ENCODE assay signal across 1 cellular context in the genomic region with DNA sequence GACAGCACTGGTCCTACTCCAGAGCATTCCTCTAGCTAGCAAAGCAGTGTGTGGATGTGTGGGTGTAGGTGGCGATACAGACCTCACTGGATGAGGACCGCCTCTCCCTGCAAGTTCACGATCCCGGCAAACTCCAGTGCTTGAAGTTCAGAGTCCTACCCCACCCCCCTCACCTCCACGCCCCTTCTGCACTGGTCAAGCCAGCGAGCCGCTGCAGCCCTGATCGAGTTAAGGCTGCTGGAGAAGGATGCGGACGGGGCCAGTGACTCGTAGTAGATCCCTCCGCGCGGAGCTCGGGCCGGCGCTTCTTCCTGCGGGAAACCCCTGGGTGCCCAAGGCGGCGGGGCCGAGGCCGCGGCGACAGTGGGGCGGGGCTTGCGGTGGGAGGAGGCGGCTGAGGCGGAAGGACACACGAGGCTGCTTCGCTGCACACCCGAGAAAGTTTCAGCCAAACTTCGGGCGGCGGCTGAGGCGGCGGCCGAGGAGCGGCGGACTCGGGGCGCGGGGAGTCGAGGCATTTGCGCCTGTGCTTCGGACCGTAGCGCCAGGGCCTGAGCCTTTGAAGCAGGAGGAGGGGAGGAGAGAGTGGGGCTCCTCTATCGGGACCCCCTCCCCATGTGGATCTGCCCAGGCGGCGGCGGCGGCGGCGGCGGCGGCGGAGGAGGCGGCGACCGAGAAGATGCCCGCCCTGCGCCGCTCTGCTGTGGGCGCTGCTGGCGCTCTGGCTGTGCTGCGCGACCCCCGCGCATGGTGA.
TF ChIP-seq lines count a peak whose summit lies in the region.

No MANE protein-coding gene starts in this region.

TF ChIP-seq in HEK293, 187 proteins besides CTCF, POLR2A, EP300 and RAD21 (continued from another document and continues in another):
- TF ChIP-seq ZNF639 (tag by site-specific recombination; IDR thresholded peaks at IDR 0.05) (peak; percentile 50; the same call in 1 of the 2 replicates), GLIS2 (tag by site-specific recombination; IDR thresholded peaks at IDR 0.05) (peak; percentile 41; the same call in 1 of the 2 replicates), ZNF692 (tag by site-specific recombination; IDR thresholded peaks at IDR 0.05) (peak; percentile 69; the same call in 1 of the 2 replicates), HIC1 (tag by site-specific recombination; IDR thresholded peaks at IDR 0.05) (peak; percentile 66), ZFHX2 (tag by site-specific recombination; conservative IDR thresholded peaks at IDR 0.05) (peak; percentile 79), GLI4 (tag by site-specific recombination; IDR thresholded peaks at IDR 0.05) (peak; percentile 70; the same call in 1 of the 2 replicates), ZNF324 (tag by site-specific recombination; IDR thresholded peaks at IDR 0.05) (peak; percentile 54; the same call in 1 of the 2 replicates), KLF16 (tag by site-specific recombination; IDR thresholded peaks at IDR 0.05) (peak; percentile 91), PRDM10 (tag by site-specific recombination; IDR thresholded peaks at IDR 0.05) (peak; percentile 68), KLF1 (tag by site-specific recombination; IDR thresholded peaks at IDR 0.05) (peak; percentile 56; the same call in 1 of the 2 replicates), ZEB2 (tag by site-specific recombination; IDR thresholded peaks at IDR 0.05) (peak; percentile 84), WT1 (tag by site-specific recombination; IDR thresholded peaks at IDR 0.05) (peak; percentile 49), ZNF660 (tag by site-specific recombination; IDR thresholded peaks at IDR 0.05) (peak; percentile 83), ZNF629 (tag by site-specific recombination; IDR thresholded peaks at IDR 0.05) (peak; percentile 55), ZBTB20 (tag by site-specific recombination; IDR thresholded peaks at IDR 0.05) (peak; percentile 83), KLF8 (tag by site-specific recombination; IDR thresholded peaks at IDR 0.05) (peak; percentile 87), ZNF394 (tag by site-specific recombination; IDR thresholded peaks at IDR 0.05; ENCODE audit: borderline replicate concordance) (peak; percentile 64), SP7 (tag by site-specific recombination; IDR thresholded peaks at IDR 0.05) (peak; percentile 86), ZNF785 (tag by site-specific recombination; IDR thresholded peaks at IDR 0.05) (peak; percentile 44; the same call in 1 of the 2 replicates), ZIC2 (tag by site-specific recombination; IDR thresholded peaks at IDR 0.05) (peak; percentile 33), KLF7 (tag by site-specific recombination; IDR thresholded peaks at IDR 0.05; ENCODE audit: borderline replicate concordance) (peak; percentile 88), IKZF3 (tag by site-specific recombination; IDR thresholded peaks at IDR 0.05) (0 out of 2 replicates have a peak, but pooled peaks have one; percentile 8), ZSCAN30 (tag by site-specific recombination; IDR thresholded peaks at IDR 0.05) (peak; percentile 87), SP2 (tag by site-specific recombination; IDR thresholded peaks at IDR 0.05) (peak; percentile 75), ZNF76 (tag by site-specific recombination; IDR thresholded peaks at IDR 0.05; ENCODE audit: borderline replicate concordance, low read depth) (peak; percentile 57), GLIS1 (tag by site-specific recombination; IDR thresholded peaks at IDR 0.05) (peak; percentile 18; the same call in 1 of the 2 replicates), BCL11B (tag by site-specific recombination; IDR thresholded peaks at IDR 0.05; ENCODE audit: low read depth) (0 out of 2 replicates have a peak, but pooled peaks have one; percentile 20), ZFP69B (tag by site-specific recombination; IDR thresholded peaks at IDR 0.05) (peak; percentile 73), ZNF366 (tag by site-specific recombination; conservative IDR thresholded peaks at IDR 0.05) (0 out of 2 replicates have a peak, but pooled peaks have one; percentile 28), YY1 (tag by site-specific recombination; IDR thresholded peaks at IDR 0.05) (peak; percentile 23; the same call in 1 of the 2 replicates), EGR2 (tag by site-specific recombination; IDR thresholded peaks at IDR 0.05; ENCODE audit: low read depth) (peak; percentile 65; the same call in 1 of the 2 replicates), ZNF24 (tag by site-specific recombination; IDR thresholded peaks at IDR 0.05) (peak; percentile 76; the same call in 1 of the 2 replicates)
- TF ChIP-seq, protein P1, sequence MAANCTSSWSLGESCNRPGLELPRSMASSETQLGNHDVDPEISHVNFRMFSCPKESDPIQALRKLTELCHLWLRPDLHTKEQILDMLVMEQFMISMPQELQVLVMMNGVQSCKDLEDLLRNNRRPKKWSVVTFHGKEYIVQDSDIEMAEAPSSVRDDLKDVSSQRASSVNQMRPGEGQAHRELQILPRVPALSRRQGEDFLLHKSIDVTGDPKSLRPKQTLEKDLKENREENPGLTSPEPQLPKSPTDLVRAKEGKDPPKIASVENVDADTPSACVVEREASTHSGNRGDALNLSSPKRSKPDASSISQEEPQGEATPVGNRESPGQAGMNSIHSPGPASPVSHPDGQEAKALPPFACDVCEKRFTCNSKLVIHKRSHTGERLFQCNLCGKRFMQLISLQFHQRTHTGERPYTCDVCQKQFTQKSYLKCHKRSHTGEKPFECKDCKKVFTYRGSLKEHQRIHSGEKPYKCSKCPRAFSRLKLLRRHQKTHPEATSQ (tag by site-specific recombination; IDR thresholded peaks at IDR 0.05), result peak; percentile 73; the same call in 1 of the 2 replicates
- TF ChIP-seq, protein P2, sequence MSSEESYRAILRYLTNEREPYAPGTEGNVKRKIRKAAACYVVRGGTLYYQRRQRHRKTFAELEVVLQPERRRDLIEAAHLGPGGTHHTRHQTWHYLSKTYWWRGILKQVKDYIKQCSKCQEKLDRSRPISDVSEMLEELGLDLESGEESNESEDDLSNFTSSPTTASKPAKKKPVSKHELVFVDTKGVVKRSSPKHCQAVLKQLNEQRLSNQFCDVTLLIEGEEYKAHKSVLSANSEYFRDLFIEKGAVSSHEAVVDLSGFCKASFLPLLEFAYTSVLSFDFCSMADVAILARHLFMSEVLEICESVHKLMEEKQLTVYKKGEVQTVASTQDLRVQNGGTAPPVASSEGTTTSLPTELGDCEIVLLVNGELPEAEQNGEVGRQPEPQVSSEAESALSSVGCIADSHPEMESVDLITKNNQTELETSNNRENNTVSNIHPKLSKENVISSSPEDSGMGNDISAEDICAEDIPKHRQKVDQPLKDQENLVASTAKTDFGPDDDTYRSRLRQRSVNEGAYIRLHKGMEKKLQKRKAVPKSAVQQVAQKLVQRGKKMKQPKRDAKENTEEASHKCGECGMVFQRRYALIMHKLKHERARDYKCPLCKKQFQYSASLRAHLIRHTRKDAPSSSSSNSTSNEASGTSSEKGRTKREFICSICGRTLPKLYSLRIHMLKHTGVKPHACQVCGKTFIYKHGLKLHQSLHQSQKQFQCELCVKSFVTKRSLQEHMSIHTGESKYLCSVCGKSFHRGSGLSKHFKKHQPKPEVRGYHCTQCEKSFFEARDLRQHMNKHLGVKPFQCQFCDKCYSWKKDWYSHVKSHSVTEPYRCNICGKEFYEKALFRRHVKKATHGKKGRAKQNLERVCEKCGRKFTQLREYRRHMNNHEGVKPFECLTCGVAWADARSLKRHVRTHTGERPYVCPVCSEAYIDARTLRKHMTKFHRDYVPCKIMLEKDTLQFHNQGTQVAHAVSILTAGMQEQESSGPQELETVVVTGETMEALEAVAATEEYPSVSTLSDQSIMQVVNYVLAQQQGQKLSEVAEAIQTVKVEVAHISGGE (tag by site-specific recombination; conservative IDR thresholded peaks at IDR 0.05; ENCODE audit: low read depth), result 0 out of 2 replicates have a peak, but pooled peaks have one; percentile 27
- TF ChIP-seq, protein P3, sequence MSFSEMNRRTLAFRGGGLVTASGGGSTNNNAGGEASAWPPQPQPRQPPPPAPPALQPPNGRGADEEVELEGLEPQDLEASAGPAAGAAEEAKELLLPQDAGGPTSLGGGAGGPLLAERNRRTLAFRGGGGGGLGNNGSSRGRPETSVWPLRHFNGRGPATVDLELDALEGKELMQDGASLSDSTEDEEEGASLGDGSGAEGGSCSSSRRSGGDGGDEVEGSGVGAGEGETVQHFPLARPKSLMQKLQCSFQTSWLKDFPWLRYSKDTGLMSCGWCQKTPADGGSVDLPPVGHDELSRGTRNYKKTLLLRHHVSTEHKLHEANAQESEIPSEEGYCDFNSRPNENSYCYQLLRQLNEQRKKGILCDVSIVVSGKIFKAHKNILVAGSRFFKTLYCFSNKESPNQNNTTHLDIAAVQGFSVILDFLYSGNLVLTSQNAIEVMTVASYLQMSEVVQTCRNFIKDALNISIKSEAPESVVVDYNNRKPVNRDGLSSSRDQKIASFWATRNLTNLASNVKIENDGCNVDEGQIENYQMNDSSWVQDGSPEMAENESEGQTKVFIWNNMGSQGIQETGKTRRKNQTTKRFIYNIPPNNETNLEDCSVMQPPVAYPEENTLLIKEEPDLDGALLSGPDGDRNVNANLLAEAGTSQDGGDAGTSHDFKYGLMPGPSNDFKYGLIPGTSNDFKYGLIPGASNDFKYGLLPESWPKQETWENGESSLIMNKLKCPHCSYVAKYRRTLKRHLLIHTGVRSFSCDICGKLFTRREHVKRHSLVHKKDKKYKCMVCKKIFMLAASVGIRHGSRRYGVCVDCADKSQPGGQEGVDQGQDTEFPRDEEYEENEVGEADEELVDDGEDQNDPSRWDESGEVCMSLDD (tag by site-specific recombination; IDR thresholded peaks at IDR 0.05), result peak; percentile 85
- TF ChIP-seq, protein P4, sequence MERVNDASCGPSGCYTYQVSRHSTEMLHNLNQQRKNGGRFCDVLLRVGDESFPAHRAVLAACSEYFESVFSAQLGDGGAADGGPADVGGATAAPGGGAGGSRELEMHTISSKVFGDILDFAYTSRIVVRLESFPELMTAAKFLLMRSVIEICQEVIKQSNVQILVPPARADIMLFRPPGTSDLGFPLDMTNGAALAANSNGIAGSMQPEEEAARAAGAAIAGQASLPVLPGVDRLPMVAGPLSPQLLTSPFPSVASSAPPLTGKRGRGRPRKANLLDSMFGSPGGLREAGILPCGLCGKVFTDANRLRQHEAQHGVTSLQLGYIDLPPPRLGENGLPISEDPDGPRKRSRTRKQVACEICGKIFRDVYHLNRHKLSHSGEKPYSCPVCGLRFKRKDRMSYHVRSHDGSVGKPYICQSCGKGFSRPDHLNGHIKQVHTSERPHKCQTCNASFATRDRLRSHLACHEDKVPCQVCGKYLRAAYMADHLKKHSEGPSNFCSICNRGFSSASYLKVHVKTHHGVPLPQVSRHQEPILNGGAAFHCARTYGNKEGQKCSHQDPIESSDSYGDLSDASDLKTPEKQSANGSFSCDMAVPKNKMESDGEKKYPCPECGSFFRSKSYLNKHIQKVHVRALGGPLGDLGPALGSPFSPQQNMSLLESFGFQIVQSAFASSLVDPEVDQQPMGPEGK (tag by site-specific recombination; IDR thresholded peaks at IDR 0.05), result peak; percentile 84; the same call in 1 of the 2 replicates
